ENCODE assay signal across 26 cellular contexts in genomic region chr11:57868491-57868890, GRCh38.
DNase-seq lines count a peak whose midpoint lies in the region; ATAC-seq and TF ChIP-seq lines count a peak whose summit lies in the region.
"Had no signal": no experiment of that assay in that cellular context is flagged by ENCODE, and none has a peak within 500 bp of the region (broad histone marks: within the 10 kb centered on the region; RNA-seq: fewer than 3 reads in every experiment).

No MANE protein-coding gene starts in this region.

- 75% methylated on average over 2 of the region's 2 CpGs; no CpG with 5 or more reads in 1 of the 2 experiments for WGBS in endodermal cell (ENCODE audit: insufficient coverage in 1 of 2, insufficient read length in 1 of 2), 2 experiments
- WGBS in heart left ventricle, 4 donors: 86 to 100% (median 89%) methylated on average over 1 to 2 of the region's 2 CpGs

- H3K36me3 ChIP-seq in HUES48 (ENCODE audit: control insufficient read depth, insufficient read depth, low read length) (no peaks in the 10 kb centered on the region), endodermal cell (ENCODE audit: control insufficient read depth, insufficient read depth, low read length) (no peaks in the 10 kb centered on the region), iPS-20b (ENCODE audit: insufficient read depth, low read depth, low read length) (no peaks in the 10 kb centered on the region), left lung (no peaks in the 10 kb centered on the region), heart left ventricle (no peaks in the 10 kb centered on the region)
- H3K36me3 ChIP-seq: SJSA1 had no signal

- H3K27me3 ChIP-seq in HUES48 (ENCODE audit: control insufficient read depth, insufficient read depth, low read length): no peaks in the 10 kb centered on the region; the same call in 1 of the 2 replicates
- no peaks in the 10 kb centered on the region for H3K27me3 ChIP-seq in endodermal cell (ENCODE audit: control insufficient read depth, insufficient read depth, low read length, poor library complexity, severe bottlenecking)
- H3K27me3 ChIP-seq in iPS-20b (ENCODE audit: insufficient read depth, low read length): no peaks in the 10 kb centered on the region
- no peaks in the 10 kb centered on the region for H3K27me3 ChIP-seq in left lung
- H3K27me3 ChIP-seq in heart left ventricle: no peaks in the 10 kb centered on the region
- H3K27me3 ChIP-seq: SJSA1 had no signal

- TF ChIP-seq CTCF in endodermal cell (conservative IDR thresholded peaks at IDR 0.05) (no peak), left lung (IDR thresholded peaks at IDR 0.05) (no peak), heart left ventricle (IDR thresholded peaks at IDR 0.05) (no peak)

- no peak overlapping the region for H3K4me3 Mint-ChIP-seq in endodermal cell
- H3K4me3 Mint-ChIP-seq: B cell; CD8-positive, alpha-beta T cell had no signal

- ATAC-seq in HG02840 (IDR thresholded peaks at IDR 0.05; ENCODE audit: low FRiP score, unreplicated experiment) (no peak), left lung (no peak), HG03460 (IDR thresholded peaks at IDR 0.05; ENCODE audit: unreplicated experiment) (no peak), heart left ventricle (no peak)
- ATAC-seq: CD8-positive, alpha-beta T cell; HepG2; Right ventricle myocardium inferior had no signal

- peak overlapping the region; percentile 58 for H3K27ac ChIP-seq in HUES48 (ENCODE audit: low read depth, low read length)
- no peak overlapping the region for H3K27ac ChIP-seq in endodermal cell (ENCODE audit: low read depth, low read length)
- H3K27ac ChIP-seq in iPS-20b (ENCODE audit: low read length): no peak overlapping the region
- H3K27ac ChIP-seq in left lung: no peak overlapping the region
- H3K27ac ChIP-seq in heart left ventricle: no peak overlapping the region
- H3K27ac ChIP-seq: C4-2B, PC-9, SJSA1 had no signal

- no peaks in the 10 kb centered on the region for H3K27me3 Mint-ChIP-seq in endodermal cell (ENCODE audit: insufficient read depth)

- H3K4me1 ChIP-seq in HUES48 (ENCODE audit: control insufficient read depth, insufficient read depth, low read length): peaks cover 26% of the 10 kb centered on the region
- no peaks in the 10 kb centered on the region for H3K4me1 ChIP-seq in endodermal cell (ENCODE audit: control insufficient read depth, insufficient read depth, low read length)
- H3K4me1 ChIP-seq in iPS-20b (ENCODE audit: insufficient read depth, low read length): peaks cover 15% of the 10 kb centered on the region
- H3K4me1 ChIP-seq in left lung: no peaks in the 10 kb centered on the region
- no peaks in the 10 kb centered on the region for H3K4me1 ChIP-seq in heart left ventricle
- H3K4me1 ChIP-seq: SJSA1 had no signal

- H3K27ac Mint-ChIP-seq in endodermal cell: no peak overlapping the region
- H3K27ac Mint-ChIP-seq: B cell; CD8-positive, alpha-beta T cell had no signal

- no peaks in the 10 kb centered on the region for H3K36me3 Mint-ChIP-seq in endodermal cell (ENCODE audit: low read depth)
- H3K36me3 Mint-ChIP-seq: CD8-positive, alpha-beta T cell had no signal

- H3K4me1 Mint-ChIP-seq in endodermal cell: no peaks in the 10 kb centered on the region
- H3K4me1 Mint-ChIP-seq: B cell had no signal

- intact Hi-C loops in left lung (cut with DNase I): no loop called here
- intact Hi-C loops in heart left ventricle (cut with DNase I): no loop called here

- no peaks in the 10 kb centered on the region for H3K9me3 Mint-ChIP-seq in endodermal cell
- H3K9me3 Mint-ChIP-seq: CD8-positive, alpha-beta T cell had no signal

- H3K9me3 ChIP-seq in HUES48 (ENCODE audit: control insufficient read depth, insufficient read depth, low read length) (no peaks in the 10 kb centered on the region), endodermal cell (ENCODE audit: control insufficient read depth, low read length) (no peaks in the 10 kb centered on the region), iPS-20b (ENCODE audit: insufficient read depth, low read depth, low read length) (no peaks in the 10 kb centered on the region), left lung (no peaks in the 10 kb centered on the region), heart left ventricle (no peaks in the 10 kb centered on the region)
- H3K9me3 ChIP-seq: SJSA1 had no signal

- no peak for TF ChIP-seq POLR2A in heart left ventricle (IDR thresholded peaks at IDR 0.05)

- DNase-seq in endodermal cell (peak; percentile 73), left lung (no peak), heart left ventricle (no peak)
- DNase-seq: CD8-positive, alpha-beta T cell; DMS 273 treated with DMSO at 0.1 percent for 48 hours; DMS79; EL; GF-D8; Kasumi-1; NCI-H1092 treated with DMSO at 0.1 percent for 48 hours; NCI-H1436; NCI-H187 treated with DMSO at 0.1 percent for 48 hours; NCI-H2107; NCI-H524 treated with DMSO at 0.1 percent for 48 hours; NCI-H774; NK-92 treated with Interleukin-12 subunit alpha and Interleukin-12 subunit beta, amount 100 ng/mL, for 24 hours; PC-9 had no signal

- H3K4me3 ChIP-seq in HUES48 (ENCODE audit: low read depth, low read length) (no peak overlapping the region; the same call in 1 of the 2 replicates), endodermal cell (ENCODE audit: low read length) (no peak overlapping the region), iPS-20b (ENCODE audit: low read length) (peak overlapping the region; percentile 36; the same call in 1 of the 2 replicates), left lung (no peak overlapping the region), heart left ventricle (no peak overlapping the region)
- H3K4me3 ChIP-seq: PC-9, SJSA1 had no signal

- no peak overlapping the region for H3K9ac ChIP-seq in HUES48 (ENCODE audit: low read depth, low read length)
- no peak overlapping the region for H3K9ac ChIP-seq in endodermal cell (ENCODE audit: extremely low read depth, low read length, poor library complexity, severe bottlenecking)
- peak overlapping the region; percentile 43; the same call in 1 of the 2 replicates for H3K9ac ChIP-seq in iPS-20b (ENCODE audit: low read depth, low read length)
